9 cellular contexts compared by ENCODE assay signal in the genomic region with DNA sequence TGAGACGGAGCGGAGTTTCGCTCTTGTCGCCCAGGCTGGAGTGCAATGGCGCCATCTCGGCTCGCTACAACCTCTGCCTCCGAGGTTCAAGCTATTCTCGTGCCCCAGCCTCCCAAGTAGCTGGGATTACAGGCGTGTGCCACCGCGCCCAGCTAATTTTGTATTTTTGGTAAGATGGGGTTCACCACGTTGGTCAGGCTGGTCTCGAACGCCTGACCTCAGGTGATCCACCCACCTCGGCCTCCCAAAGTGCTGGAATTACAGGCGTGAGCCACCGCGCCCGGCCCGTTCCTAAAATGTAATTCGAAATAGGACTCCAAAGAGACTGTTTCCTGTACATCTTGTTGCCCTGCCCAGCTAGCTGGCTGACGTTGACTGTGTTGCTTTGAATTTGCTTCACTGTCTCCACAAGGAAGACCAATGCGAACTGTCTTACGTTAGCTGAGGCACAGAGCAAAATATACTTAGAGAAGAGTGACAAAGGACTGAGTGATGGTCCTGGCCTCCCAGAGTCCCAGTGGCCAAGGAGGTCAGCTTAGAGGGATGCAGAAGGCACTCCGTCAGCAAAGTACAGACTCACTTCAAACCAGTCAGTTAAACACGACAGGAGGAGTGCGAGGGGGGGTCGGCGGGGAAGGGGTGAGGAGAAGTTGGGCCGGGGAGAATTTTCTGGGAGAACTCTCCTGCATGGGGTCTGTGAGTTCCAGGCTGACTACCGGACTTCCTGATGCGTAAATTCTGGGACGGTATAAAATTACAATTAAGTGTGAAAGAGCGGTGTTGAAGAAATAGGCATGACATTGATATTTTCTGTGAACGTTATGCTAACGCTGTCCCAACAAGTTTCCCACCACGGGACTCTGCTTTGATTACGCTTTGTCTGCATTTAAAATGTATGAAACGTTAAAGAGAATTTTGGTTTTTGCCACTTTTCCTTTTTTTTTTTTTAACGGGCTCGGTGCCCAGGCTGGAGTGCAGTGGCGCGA. TPM values are rescaled to one million over a fixed set of nuclear protein-coding genes. Genes with fewer than 3 reads are reported as not detected.
A peak's percentile ranks its signal among the peaks of the same experiment; 100 is the strongest.
DNase-seq lines count a peak whose midpoint lies in the region; ATAC-seq and TF ChIP-seq lines count a peak whose summit lies in the region.
"Had no signal": no experiment of that assay in that cellular context is flagged by ENCODE, and none has a peak within 500 bp of the region (broad histone marks: within the 10 kb centered on the region; RNA-seq: fewer than 3 reads in every experiment).

No MANE protein-coding gene starts in this region.

- peak overlapping the region; percentile 50 for H3K27ac Mint-ChIP-seq in activated CD4-positive, alpha-beta memory T cell treated with anti-CD3 and anti-CD28 coated beads, Interleukin-2, amount 10 ng/mL, durations not matched to agents 7 days and 5 days

- TF ChIP-seq CTCF in tibial nerve (IDR thresholded peaks at IDR 0.05), result no peak
- no peak for TF ChIP-seq CTCF in thyroid gland (IDR thresholded peaks at IDR 0.05)

- no peak for TF ChIP-seq EP300 in tibial nerve (IDR thresholded peaks at IDR 0.05)

- H3K4me1 ChIP-seq in iPS-15b (ENCODE audit: control insufficient read depth, insufficient read depth, low read length) (no peaks in the 10 kb centered on the region), tibial nerve (peaks cover 0 to 28% (median 8%) of the 10 kb centered on the region in 4 donors), thyroid gland (peaks cover 8 to 15% of the 10 kb centered on the region in 2 donors)

- H3K9me3 Mint-ChIP-seq in activated CD4-positive, alpha-beta memory T cell treated with anti-CD3 and anti-CD28 coated beads, Interleukin-2, amount 10 ng/mL, durations not matched to agents 7 days and 5 days, result no peaks in the 10 kb centered on the region

- peaks cover 8% of the 10 kb centered on the region for H3K27me3 ChIP-seq in iPS-15b (ENCODE audit: control insufficient read depth, insufficient read depth, low read length)
- no peaks in the 10 kb centered on the region for H3K27me3 ChIP-seq in tibial nerve
- no peaks in the 10 kb centered on the region for H3K27me3 ChIP-seq in thyroid gland

- H3K36me3 ChIP-seq in iPS-15b (ENCODE audit: control insufficient read depth, insufficient read depth, low read length) (no peaks in the 10 kb centered on the region), tibial nerve (no peaks in the 10 kb centered on the region), thyroid gland (no peaks in the 10 kb centered on the region)

- no peak for TF ChIP-seq POLR2A in tibial nerve (IDR thresholded peaks at IDR 0.05)
- TF ChIP-seq POLR2A in thyroid gland (IDR thresholded peaks at IDR 0.05), result no peak

- peaks cover 4% of the 10 kb centered on the region for H3K36me3 Mint-ChIP-seq in activated CD4-positive, alpha-beta memory T cell treated with anti-CD3 and anti-CD28 coated beads, Interleukin-2, amount 10 ng/mL, durations not matched to agents 7 days and 5 days (ENCODE audit: low read depth)

- POLR2A ChIA-PET in activated CD4-positive, alpha-beta memory T cell treated with anti-CD3 and anti-CD28 coated beads, Interleukin-2, amount 10 ng/mL, durations not matched to agents 7 days and 5 days (lab: Charles Lee), result interaction anchor here (1.8 to 2.4 kb wide), 4 partner anchors 8 to 45 kb away, joined by 6 to 12 read pairs (median 10); partner anchors contain the start of genes RACK1 and TRIM52

- peak; percentile 2 for DNase-seq in activated effector memory CD4-positive, alpha-beta T cell treated with Interleukin-2 at 50 U/mL for 16 hours
- no peak for DNase-seq in activated effector memory CD4-positive, alpha-beta T cell treated with anti-CD3 and anti-CD28 coated beads, Interleukin-2, amount 50 U/mL, for 16 hours
- DNase-seq in activated CD4-positive, alpha-beta memory T cell treated with anti-CD3 and anti-CD28 coated beads, Interleukin-2, amount 10 ng/mL, durations not matched to agents 7 days and 5 days, result peak; percentile 46
- DNase-seq in tibial nerve (ENCODE audit: low spot score in 2 of 2), result no peak
- no peak for DNase-seq in NCI-H524 treated with DMSO at 0.1 percent for 48 hours (lab: John Stamatoyannopoulos, UW)
- no peak for DNase-seq in thyroid gland
- DNase-seq: DMS 273 treated with DMSO at 0.1 percent for 48 hours had no signal

- H3K4me3 ChIP-seq in iPS-15b (ENCODE audit: low read depth, low read length) (peak overlapping the region; percentile 32), tibial nerve (peak overlapping the region; percentile 44 to 59 (median 53)), thyroid gland (replicated peaks in 1 of 3) (peak overlapping the region in 1 of 3 donors; percentile 30)

- ATAC-seq in GM21723 (IDR thresholded peaks at IDR 0.05; ENCODE audit: unreplicated experiment), result no peak

- WGBS in tibial nerve, 2 donors, result 45 to 49% methylated on average over 44 of the region's 44 CpGs
- 37 to 45% methylated on average over 44 of the region's 44 CpGs for WGBS in thyroid gland, 2 donors

- peaks cover 47% of the 10 kb centered on the region for H3K4me1 Mint-ChIP-seq in activated CD4-positive, alpha-beta memory T cell treated with anti-CD3 and anti-CD28 coated beads, Interleukin-2, amount 10 ng/mL, durations not matched to agents 7 days and 5 days

- H3K9ac ChIP-seq in iPS-15b (ENCODE audit: low read depth, low read length), result no peak overlapping the region

- H3K9me3 ChIP-seq in iPS-15b (ENCODE audit: control insufficient read depth, insufficient read depth, low read length), result no peaks in the 10 kb centered on the region
- no peaks in the 10 kb centered on the region for H3K9me3 ChIP-seq in tibial nerve
- H3K9me3 ChIP-seq in thyroid gland, result no peaks in the 10 kb centered on the region

- H3K4me3 Mint-ChIP-seq in activated CD4-positive, alpha-beta memory T cell treated with anti-CD3 and anti-CD28 coated beads, Interleukin-2, amount 10 ng/mL, durations not matched to agents 7 days and 5 days, result peak overlapping the region; percentile 74

- H3K27ac ChIP-seq in tibial nerve, result peak overlapping the region in 2 of 4 donors; percentile 73 to 78
- H3K27ac ChIP-seq in thyroid gland, result no peak overlapping the region

- peaks cover 4% of the 10 kb centered on the region for H3K27me3 Mint-ChIP-seq in activated CD4-positive, alpha-beta memory T cell treated with anti-CD3 and anti-CD28 coated beads, Interleukin-2, amount 10 ng/mL, durations not matched to agents 7 days and 5 days

- CTCF ChIA-PET in activated CD4-positive, alpha-beta memory T cell treated with anti-CD3 and anti-CD28 coated beads, Interleukin-2, amount 10 ng/mL, durations not matched to agents 7 days and 5 days (lab: Charles Lee), result interaction anchor here (0.5 to 2.3 kb wide), 5 partner anchors 9 to 256 kb away, joined by 3 to 13 read pairs (median 4); no protein-coding TSS in a partner anchor

- intact Hi-C loops in thyroid gland (cut with DNase I), result no loop called here

RNA-seq across cellular contexts. Expression of gene TRIM41, which starts 6.8 kb away (rescaled TPM):
- 10 to 100 TPM; 42.4 to 43.7 TPM for total RNA-seq in activated CD4-positive, alpha-beta memory T cell treated with anti-CD3 and anti-CD28 coated beads, Interleukin-2, amount 10 ng/mL, durations not matched to agents 7 days and 5 days
- 10 to 100 TPM; 17.9 to 25.7 (median 22.7) TPM for total RNA-seq in tibial nerve
- total RNA-seq in thyroid gland, result 10 to 100 TPM; 18.8 to 31.1 (median 22.8) TPM

RNA-seq across cellular contexts. Expression of gene TRIM7, which starts 11.3 kb away (rescaled TPM):
- 1 to 10 TPM; 1.9 to 2.0 TPM for total RNA-seq in activated CD4-positive, alpha-beta memory T cell treated with anti-CD3 and anti-CD28 coated beads, Interleukin-2, amount 10 ng/mL, durations not matched to agents 7 days and 5 days
- 10 to 100 TPM in 3 of 4 donors, 1 to 10 TPM in 1; 3.7 to 12.1 (median 10.6) TPM for total RNA-seq in tibial nerve
- 10 to 100 TPM; 12.3 to 14.2 (median 13.0) TPM for total RNA-seq in thyroid gland

RNA-seq across cellular contexts. Expression of gene RACK1, which starts 27.4 kb away (rescaled TPM):
- 1,000 to 10,000 TPM; 1,749 to 1,772 TPM for total RNA-seq in activated CD4-positive, alpha-beta memory T cell treated with anti-CD3 and anti-CD28 coated beads, Interleukin-2, amount 10 ng/mL, durations not matched to agents 7 days and 5 days
- total RNA-seq in tibial nerve (1,000 to 10,000 TPM; 1,722 to 2,174 (median 1,870) TPM), thyroid gland (1,000 to 10,000 TPM; 2,254 to 3,332 (median 2,569) TPM)

RNA-seq across cellular contexts. Expression of gene TRIM52, which starts 44.7 kb away (rescaled TPM):
- total RNA-seq in activated CD4-positive, alpha-beta memory T cell treated with anti-CD3 and anti-CD28 coated beads, Interleukin-2, amount 10 ng/mL, durations not matched to agents 7 days and 5 days, result 10 to 100 TPM; 24.0 to 24.2 TPM
- total RNA-seq in tibial nerve (10 to 100 TPM; 12.3 to 20.3 (median 16.4) TPM), thyroid gland (10 to 100 TPM; 14.8 to 30.8 (median 23.8) TPM)

Comparison
In these comparisons a context has a peak if more than half of its experiments do, and no peak if none do; other contexts are left out.
1. DNase-seq: peak in activated effector memory CD4-positive, alpha-beta T cell treated with Interleukin-2 at 50 U/mL for 16 hours (single experiment) and activated CD4-positive, alpha-beta memory T cell treated with anti-CD3 and anti-CD28 coated beads, Interleukin-2, amount 10 ng/mL, durations not matched to agents 7 days and 5 days (single experiment); none in activated effector memory CD4-positive, alpha-beta T cell treated with anti-CD3 and anti-CD28 coated beads, Interleukin-2, amount 50 U/mL, for 16 hours (single experiment), tibial nerve (0 of 2), NCI-H524 treated with DMSO at 0.1 percent for 48 hours (single experiment) and thyroid gland (0 of 2).